ENCODE assay signal across 14 cellular contexts in the genomic region with DNA sequence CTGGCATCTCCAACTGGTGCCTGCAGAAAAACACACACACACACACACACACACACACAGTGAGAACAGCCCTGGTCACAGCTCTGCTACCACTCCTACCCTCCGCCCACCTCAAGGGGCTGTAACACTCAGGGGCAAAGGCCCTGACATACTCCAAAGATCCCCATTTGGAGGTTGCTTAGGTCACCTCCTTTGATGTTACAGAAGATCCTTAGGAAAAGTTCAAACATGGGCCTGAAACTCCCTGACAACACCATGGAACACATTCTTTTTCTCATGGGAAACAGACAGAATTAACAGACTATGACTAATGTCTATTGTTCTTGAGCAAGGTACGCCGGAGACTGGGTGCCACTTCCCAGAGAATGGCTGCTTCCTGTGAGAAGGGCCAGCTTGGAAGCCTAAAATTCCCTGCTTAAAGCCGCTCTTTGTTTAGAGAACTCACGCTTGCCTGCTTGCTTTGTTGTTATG. TPM values are rescaled to one million over a fixed set of nuclear protein-coding genes. Genes with fewer than 3 reads are reported as not detected.
DNase-seq lines count a peak whose midpoint lies in the region; ATAC-seq and TF ChIP-seq lines count a peak whose summit lies in the region.
"Had no signal": no experiment of that assay in that cellular context is flagged by ENCODE, and none has a peak within 500 bp of the region (broad histone marks: within the 10 kb centered on the region; RNA-seq: fewer than 3 reads in every experiment).

No MANE protein-coding gene starts in this region.

- 96 to 99% methylated on average over 5 of the region's 5 CpGs for WGBS in GM23248 (ENCODE audit: low coverage in 1 of 2, low lambda C conversion rate in 2 of 2, missing lambda C conversion rate in 2 of 2), 2 experiments

- TF ChIP-seq CTCF in ascending aorta (IDR thresholded peaks at IDR 0.05): no peak
- TF ChIP-seq CTCF in foreskin keratinocyte (conservative IDR thresholded peaks at IDR 0.05): no peak
- no peak for TF ChIP-seq CTCF in neural progenitor cell (IDR thresholded peaks at IDR 0.05)

- H3K79me2 ChIP-seq in GM23248 (ENCODE audit: insufficient read depth) (no peaks in the 10 kb centered on the region), neural progenitor cell (ENCODE audit: low read depth) (no peaks in the 10 kb centered on the region)

- peak; percentile 6 for DNase-seq in GM23248
- DNase-seq in ascending aorta (ENCODE audit: low spot score in 2 of 2): no peak
- DNase-seq in foreskin keratinocyte: peak; percentile 74 to 80
- peak; percentile 92 for DNase-seq in neural progenitor cell (ENCODE audit: low spot score)
- no peak for DNase-seq in stimulated activated naive CD4-positive, alpha-beta T cell treated with Interleukin-2 at 50 U/mL for 16 hours (lab: John Stamatoyannopoulos, UW)
- no peak for DNase-seq in hippocampal formation (lab: John Stamatoyannopoulos, UW)
- DNase-seq: activated CD4-positive, CD25-positive, alpha-beta regulatory T cell; CD8-positive, alpha-beta memory T cell; NCI-H1417; stimulated activated CD4-positive, alpha-beta T cell treated with anti-CD3 and anti-CD28 coated beads, Interleukin-12 subunit alpha, Interleukin-12 subunit beta, amount 100 ng/mL, for 4 hours had no signal

- H3K4me3 Mint-ChIP-seq in neural progenitor cell: peak overlapping the region; percentile 76
- H3K4me3 Mint-ChIP-seq: CD8-positive, alpha-beta memory T cell had no signal

- H3K4me2 ChIP-seq in GM23248 (ENCODE audit: unreplicated experiment): no peak overlapping the region
- H3K4me2 ChIP-seq in neural progenitor cell: peak overlapping the region; percentile 73
- H3K4me2 ChIP-seq: PC-9 had no signal

- no peaks in the 10 kb centered on the region for H3K9me2 ChIP-seq in GM23248 (ENCODE audit: insufficient read depth)

- H3K4me3 ChIP-seq in GM23248 (no peak overlapping the region), ascending aorta (no peak overlapping the region), neural progenitor cell (peak overlapping the region; percentile 35)
- H3K4me3 ChIP-seq: HAP-1, PC-9 had no signal

- intact Hi-C loops in ascending aorta (cut with DNase I): no loop called here

- H3K27ac ChIP-seq in GM23248 (no peak overlapping the region), ascending aorta (peak overlapping the region; percentile 51 to 69), foreskin keratinocyte (peak overlapping the region; percentile 31), neural progenitor cell (peak overlapping the region; percentile 98)
- H3K27ac ChIP-seq: PC-9 had no signal

- peaks cover 2% of the 10 kb centered on the region for H3K27me3 Mint-ChIP-seq in neural progenitor cell (ENCODE audit: insufficient read depth, low read depth)
- H3K27me3 Mint-ChIP-seq: CD8-positive, alpha-beta memory T cell had no signal

- peak overlapping the region; percentile 97 for H3K27ac Mint-ChIP-seq in neural progenitor cell

- H3F3A ChIP-seq in GM23248 (ENCODE audit: insufficient read depth): no peaks in the 10 kb centered on the region
- peaks cover 23% of the 10 kb centered on the region for H3F3A ChIP-seq in neural progenitor cell (ENCODE audit: low read depth)

- H3K9me3 Mint-ChIP-seq in neural progenitor cell: peaks cover 6% of the 10 kb centered on the region
- H3K9me3 Mint-ChIP-seq: CD8-positive, alpha-beta memory T cell had no signal

- no peaks in the 10 kb centered on the region for H3K4me1 ChIP-seq in GM23248 (ENCODE audit: insufficient read depth)
- H3K4me1 ChIP-seq in ascending aorta: peaks cover 0 to 11% of the 10 kb centered on the region in 2 donors
- H3K4me1 ChIP-seq in foreskin keratinocyte: peaks cover 13% of the 10 kb centered on the region
- peaks cover 15% of the 10 kb centered on the region for H3K4me1 ChIP-seq in neural progenitor cell
- H3K4me1 ChIP-seq: HAP-1 had no signal

- H3K9me3 ChIP-seq in GM23248 (ENCODE audit: low read depth) (no peaks in the 10 kb centered on the region), ascending aorta (no peaks in the 10 kb centered on the region), neural progenitor cell (ENCODE audit: low read depth) (no peaks in the 10 kb centered on the region)
- H3K9me3 ChIP-seq: HAP-1 had no signal

- peaks cover 25% of the 10 kb centered on the region for H3K4me1 Mint-ChIP-seq in neural progenitor cell
- H3K4me1 Mint-ChIP-seq: CD8-positive, alpha-beta memory T cell had no signal

- peak; percentile 96 for ATAC-seq in foreskin keratinocyte
- ATAC-seq in GM21825 (IDR thresholded peaks at IDR 0.05; ENCODE audit: unreplicated experiment): no peak
- no peak for ATAC-seq in HG03342 (IDR thresholded peaks at IDR 0.05; ENCODE audit: unreplicated experiment)

- peaks cover 19% of the 10 kb centered on the region for H3K36me3 Mint-ChIP-seq in neural progenitor cell

- H3K27me3 ChIP-seq in GM23248 (replicated peaks; ENCODE audit: insufficient read depth) (no peaks in the 10 kb centered on the region), ascending aorta (no peaks in the 10 kb centered on the region), foreskin keratinocyte (no peaks in the 10 kb centered on the region), neural progenitor cell (no peaks in the 10 kb centered on the region)

- in situ Hi-C loops in GM23248 (cut with MboI): no loop called here

- H3K9ac ChIP-seq in GM23248 (no peak overlapping the region), neural progenitor cell (no peak overlapping the region)

- no peak overlapping the region for H2AFZ ChIP-seq in GM23248
- peak overlapping the region; percentile 39 for H2AFZ ChIP-seq in neural progenitor cell (replicated peaks)
- H2AFZ ChIP-seq: PC-9 had no signal

- H3K36me3 ChIP-seq in GM23248 (ENCODE audit: low read depth): no peaks in the 10 kb centered on the region
- peaks cover 8 to 26% of the 10 kb centered on the region in 2 donors for H3K36me3 ChIP-seq in ascending aorta
- H3K36me3 ChIP-seq in neural progenitor cell: no peaks in the 10 kb centered on the region
- H3K36me3 ChIP-seq: HAP-1 had no signal

- no peaks in the 10 kb centered on the region for H4K20me1 ChIP-seq in GM23248 (ENCODE audit: insufficient read depth)
- no peaks in the 10 kb centered on the region for H4K20me1 ChIP-seq in neural progenitor cell (ENCODE audit: low read depth)

RNA-seq across cellular contexts. Expression of a gene that starts 27.7 kb away (rescaled TPM):
- total RNA-seq in GM23248 (2014; rRNA removed; shearing (Covaris generic)): 3.0 and 7.8 TPM in 2 replicates
- 0.43 and 0.49 TPM in 2 replicates for polyA plus RNA-seq in GM23248 (2016; fragmentation: Nextera tagmentation; extraction: Ambion mirVana)
- total RNA-seq in ascending aorta: 10.4 TPM
- 4.9 and 5.4 TPM in 2 replicates for total RNA-seq in foreskin keratinocyte
- 1.0 and 1.1 TPM in 2 replicates for polyA plus RNA-seq in foreskin keratinocyte
- 19.7 and 23.5 TPM in 2 replicates for total RNA-seq in neural progenitor cell (ENCODE audit: low replicate concordance)

RNA-seq across cellular contexts. Expression of a gene that starts 33.9 kb away (rescaled TPM):
- total RNA-seq in GM23248 (2014; rRNA removed; shearing (Covaris generic)): not detected in 2 replicates
- polyA plus RNA-seq in GM23248 (2016; fragmentation: Nextera tagmentation; extraction: Ambion mirVana): not detected in 2 replicates
- total RNA-seq in ascending aorta: not detected
- not detected in 2 replicates for total RNA-seq in foreskin keratinocyte
- polyA plus RNA-seq in foreskin keratinocyte: not detected in 2 replicates
- 0.12 TPM in 1 of 2 replicates, not detected in the other for total RNA-seq in neural progenitor cell (ENCODE audit: low replicate concordance)
- total RNA-seq: CD8-positive, alpha-beta memory T cell; PC-9 had no signal
- polyA plus RNA-seq: CD8-positive, alpha-beta memory T cell had no signal

Comparison
In these comparisons a context has a peak if more than half of its experiments do, and no peak if none do; other contexts are left out.
1. DNase-seq: peak in GM23248 (single experiment), foreskin keratinocyte (2 of 2) and neural progenitor cell (single experiment); none in ascending aorta (0 of 2), stimulated activated naive CD4-positive, alpha-beta T cell treated with Interleukin-2 at 50 U/mL for 16 hours (single experiment) and hippocampal formation (0 of 2).